In the genomic region with DNA sequence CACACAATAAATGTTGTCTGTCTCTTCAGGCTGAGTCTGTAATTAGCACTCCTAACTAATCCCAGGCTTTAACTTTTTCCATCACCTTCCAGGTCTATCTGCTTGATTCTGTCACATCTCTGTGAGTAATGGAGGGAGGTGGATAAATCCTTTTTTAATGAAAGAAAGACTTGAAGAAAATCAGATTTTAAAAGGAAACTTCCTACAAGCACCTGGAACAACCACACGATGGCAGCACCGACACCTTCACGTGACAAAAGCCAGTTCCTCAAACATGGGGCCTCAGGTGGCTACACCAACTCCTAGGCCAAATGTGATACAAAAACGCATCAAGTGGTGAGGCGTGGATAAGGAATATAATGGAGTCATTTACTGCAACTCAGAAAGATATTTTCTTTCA, we compare ENCODE assay signal across 10 cellular contexts. TPM values are rescaled to one million over a fixed set of nuclear protein-coding genes. Genes with fewer than 3 reads are reported as not detected.
DNase-seq lines count a peak whose midpoint lies in the region; ATAC-seq and TF ChIP-seq lines count a peak whose summit lies in the region.
"Had no signal": no experiment of that assay in that cellular context is flagged by ENCODE, and none has a peak within 500 bp of the region (broad histone marks: within the 10 kb centered on the region; RNA-seq: fewer than 3 reads in every experiment).

No MANE protein-coding gene starts in this region.

- H2AFZ ChIP-seq in DND-41 (ENCODE audit: low read depth, low read length): no peak overlapping the region

- TF ChIP-seq CTCF in DND-41 (IDR thresholded peaks at IDR 0.05; ENCODE audit: borderline replicate concordance, extremely low read depth, low read length, poor library complexity, severe bottlenecking) (peak; percentile 53), RWPE1 (conservative IDR thresholded peaks at IDR 0.05; ENCODE audit: low read depth) (peak; percentile 23; the same call in 1 of the 2 replicates), dorsolateral prefrontal cortex (IDR thresholded peaks at IDR 0.05 in 54 of 56, conservative IDR thresholded peaks at IDR 0.05 in 2 of 56; ENCODE audit: low read depth in 1 of 56, partially characterized antibody in 56 of 56) (peak in 52 of 56 donors; percentile 12 to 56 (median 34)), neutrophil (IDR thresholded peaks at IDR 0.05) (peak; percentile 49)

- H4K20me1 ChIP-seq in DND-41 (ENCODE audit: insufficient read depth, low read length): no peaks in the 10 kb centered on the region

- DNase-seq in DND-41 (peak; percentile 14), HAP-1 (ENCODE audit: low spot score in 2 of 2) (peak; percentile 12 to 59), RWPE1 (ENCODE audit: low spot score) (peak; percentile 39), dorsolateral prefrontal cortex (no peak)
- DNase-seq: pancreas had no signal

- no peaks in the 10 kb centered on the region for H3K79me2 ChIP-seq in DND-41 (ENCODE audit: insufficient read depth, low read length)

- POLR2A ChIA-PET in RWPE1 (lab: Yijun Ruan, JAX; ENCODE audit: low non-redundant PET): no interaction called here

- intact Hi-C loops in dorsolateral prefrontal cortex (cut with DNase I): no loop called here

- H3K4me2 ChIP-seq in DND-41 (ENCODE audit: insufficient read depth, low read length): no peak overlapping the region

- no peaks in the 10 kb centered on the region for H3K9me3 ChIP-seq in DND-41 (ENCODE audit: insufficient read depth, low read length, severe bottlenecking)
- H3K9me3 ChIP-seq in HAP-1: no peaks in the 10 kb centered on the region
- H3K9me3 ChIP-seq in neutrophil: no peaks in the 10 kb centered on the region
- H3K9me3 ChIP-seq: pancreas had no signal

- H3K4me1 ChIP-seq in DND-41 (ENCODE audit: insufficient read depth, low read length) (no peaks in the 10 kb centered on the region), HAP-1 (peaks cover 5% of the 10 kb centered on the region; the same call in 1 of the 2 replicates), neutrophil (ENCODE audit: control insufficient read depth in 1 of 2, insufficient read depth in 1 of 2, low read depth in 1 of 2, low read length in 1 of 2) (no peaks in the 10 kb centered on the region)
- H3K4me1 ChIP-seq: pancreas had no signal

- no peak overlapping the region for H3K9ac ChIP-seq in DND-41 (ENCODE audit: low read depth, low read length)

- H3K27me3 ChIP-seq in DND-41 (ENCODE audit: insufficient read depth, low read length, poor library complexity) (no peaks in the 10 kb centered on the region), HAP-1 (ENCODE audit: low read depth) (no peaks in the 10 kb centered on the region), dorsolateral prefrontal cortex (no peaks in the 10 kb centered on the region), neutrophil (no peaks in the 10 kb centered on the region)
- H3K27me3 ChIP-seq: pancreas had no signal

- ATAC-seq in DND-41 (ENCODE audit: insufficient read depth, low read depth) (no peak), GM21360 (IDR thresholded peaks at IDR 0.05; ENCODE audit: unreplicated experiment) (no peak), GM18873 (IDR thresholded peaks at IDR 0.05; ENCODE audit: low FRiP score, unreplicated experiment) (no peak), HG03139 (IDR thresholded peaks at IDR 0.05; ENCODE audit: unreplicated experiment) (no peak)

- H3K27ac ChIP-seq in DND-41 (ENCODE audit: low read length): no peak overlapping the region
- no peak overlapping the region for H3K27ac ChIP-seq in RWPE1
- no peak overlapping the region for H3K27ac ChIP-seq in dorsolateral prefrontal cortex
- H3K27ac ChIP-seq in neutrophil: peak overlapping the region; percentile 23
- H3K27ac ChIP-seq: pancreas had no signal

- CTCF ChIA-PET in RWPE1 (lab: Yijun Ruan, JAX): interaction anchor here (0.6 to 0.9 kb wide), 6 partner anchors 8 to 885 kb away, joined by 3 to 7 read pairs (median 4); no protein-coding TSS in a partner anchor

- H3K4me3 ChIP-seq in DND-41 (ENCODE audit: low read depth in 1 of 2, low read length in 2 of 2) (no peak overlapping the region), HAP-1 (no peak overlapping the region), dorsolateral prefrontal cortex (no peak overlapping the region), neutrophil (ENCODE audit: low read depth in 1 of 2, low read length in 1 of 2) (no peak overlapping the region)
- H3K4me3 ChIP-seq: pancreas had no signal

- in situ Hi-C loops in HAP-1 (cut with MboI; ENCODE audit: low sequenced_read_pairs): no loop called here

- H3K36me3 ChIP-seq in DND-41 (ENCODE audit: insufficient read depth, low read length) (peaks cover 87% of the 10 kb centered on the region), HAP-1 (replicated peaks) (peaks cover 34% of the 10 kb centered on the region), neutrophil (peaks cover 70% of the 10 kb centered on the region)

RNA-seq across cellular contexts. Expression of gene TGFBRAP1, which starts 41.8 kb away (rescaled TPM):
- total RNA-seq in dorsolateral prefrontal cortex: 10 to 100 TPM; 18.8 to 31.2 (median 24.9) TPM

RNA-seq across cellular contexts. Expression of gene GPR45, which starts 46.1 kb away (rescaled TPM):
- total RNA-seq in dorsolateral prefrontal cortex: 1 to 10 TPM in 112 of 120 experiments, under 1 TPM in 5, not detected in 3; 0.46 to 5.7 (median 2.6) TPM
- total RNA-seq: pancreas; T-helper 1 cell treated with Interleukin-12 subunit alpha and Interleukin-12 subunit beta and Interleukin-4 antibody, amounts not matched to agents 30 ng/mL and 1 ng/mL, for 36 hours had no signal

RNA-seq across cellular contexts. Expression of gene C2orf49, which starts 49.6 kb away (rescaled TPM):
- total RNA-seq in dorsolateral prefrontal cortex: 10 to 100 TPM; 15.9 to 35.0 (median 24.8) TPM

Comparison
In these comparisons a context has a peak if more than half of its experiments do, and no peak if none do; other contexts are left out.
1. DNase-seq: peak in DND-41 (single experiment), HAP-1 (2 of 2) and RWPE1 (single experiment); none in dorsolateral prefrontal cortex (0 of 10).
2. Peak in every context shown above with its lines, with median percentiles within 50 percentile points of each other: CTCF ChIP-seq.